Comparison of ENCODE assay signal across 17 cellular contexts in genomic region chr4:66736593-66736992, GRCh38.
DNase-seq lines count a peak whose midpoint lies in the region; TF ChIP-seq lines count a peak whose summit lies in the region.
"Had no signal": no experiment of that assay in that cellular context is flagged by ENCODE, and none has a peak within 500 bp of the region (broad histone marks: within the 10 kb centered on the region; RNA-seq: fewer than 3 reads in every experiment).

No MANE protein-coding gene starts in this region.

- DNase-seq in NCI-H1105 treated with DMSO at 0.1 percent for 48 hours (lab: John Stamatoyannopoulos, UW) (peak; percentile 52), NCI-H69 (lab: John Stamatoyannopoulos, UW) (peak; percentile 77), foreskin melanocyte (peak; percentile 71), putamen (ENCODE audit: low spot score) (peak; percentile 16), prostate gland (ENCODE audit: low spot score) (no peak), esophagus muscularis mucosa (ENCODE audit: extremely low spot score) (no peak)
- DNase-seq in activated CD4-positive, alpha-beta T cell treated with anti-CD3 and anti-CD28 coated beads, Interleukin-2, amount 50 U/mL, for 4 hours = no peak
- DNase-seq: activated naive CD4-positive, alpha-beta T cell treated with anti-CD3 and anti-CD28 coated beads, Interleukin-2, amount 10 ng/mL, durations not matched to agents 7 days and 5 days; activated T-cell treated with anti-CD3 and anti-CD28 coated beads for 4 hours; aorta; NCI-H1436 treated with DMSO at 0.1 percent for 48 hours; NCI-H510A; ovary; stimulated activated CD4-positive, alpha-beta T cell treated with anti-CD3 and anti-CD28 coated beads, Interleukin-4, amount 100 ng/mL, for 4 hours had no signal

- TF ChIP-seq CTCF in prostate gland (IDR thresholded peaks at IDR 0.05) = no peak
- no peak for TF ChIP-seq CTCF in esophagus muscularis mucosa (IDR thresholded peaks at IDR 0.05)

- TF ChIP-seq POLR2A in prostate gland (IDR thresholded peaks at IDR 0.05) (no peak), esophagus muscularis mucosa (IDR thresholded peaks at IDR 0.05; ENCODE audit: low read depth) (no peak)

- intact Hi-C loops in prostate gland (cut with DNase I) = no loop called here
- intact Hi-C loops in esophagus muscularis mucosa (cut with DNase I) = no loop called here

- H3K4me3 ChIP-seq in prostate gland (no peak overlapping the region), esophagus muscularis mucosa (no peak overlapping the region)
- H3K4me3 ChIP-seq: GM12878, ovary, skin epidermis, thoracic aorta had no signal

- H3K27ac ChIP-seq in prostate gland = no peak overlapping the region
- no peak overlapping the region for H3K27ac ChIP-seq in esophagus muscularis mucosa (replicated peaks in 1 of 4)
- H3K27ac ChIP-seq: ovary, skin epidermis, thoracic aorta had no signal

- no peaks in the 10 kb centered on the region for H3K36me3 ChIP-seq in prostate gland
- no peaks in the 10 kb centered on the region for H3K36me3 ChIP-seq in esophagus muscularis mucosa
- H3K36me3 ChIP-seq: ovary, thoracic aorta had no signal

- WGBS in prostate gland = 72% methylated on average over 2 of the region's 2 CpGs
- WGBS in esophagus muscularis mucosa = 74% methylated on average over 2 of the region's 2 CpGs

- H3K27me3 ChIP-seq in prostate gland (replicated peaks; ENCODE audit: insufficient read depth) (no peaks in the 10 kb centered on the region), esophagus muscularis mucosa (no peaks in the 10 kb centered on the region)
- H3K27me3 ChIP-seq: ovary had no signal

- H3K9me3 ChIP-seq in prostate gland (no peaks in the 10 kb centered on the region), esophagus muscularis mucosa (no peaks in the 10 kb centered on the region)
- H3K9me3 ChIP-seq: ovary, thoracic aorta had no signal

- H3K4me1 ChIP-seq in prostate gland (replicated peaks) (no peaks in the 10 kb centered on the region), esophagus muscularis mucosa (no peaks in the 10 kb centered on the region)

- no peak for TF ChIP-seq EP300 in esophagus muscularis mucosa (IDR thresholded peaks at IDR 0.05)

Comparison
In these comparisons a context has a peak if more than half of its experiments do, and no peak if none do; other contexts are left out.
1. DNase-seq: peak in NCI-H1105 treated with DMSO at 0.1 percent for 48 hours (single experiment), NCI-H69 (single experiment), foreskin melanocyte (single experiment) and putamen (single experiment); none in activated CD4-positive, alpha-beta T cell treated with anti-CD3 and anti-CD28 coated beads, Interleukin-2, amount 50 U/mL, for 4 hours (0 of 2), prostate gland (single experiment) and esophagus muscularis mucosa (single experiment).